Comparison of ENCODE assay signal across 1 cellular context in genomic region chr17:59520276-59520675, GRCh38.
TF ChIP-seq lines count a peak whose summit lies in the region.

No MANE protein-coding gene starts in this region.

TF ChIP-seq in HepG2, 621 proteins besides CTCF, POLR2A, EP300 and RAD21 (continued from another document):
- TF ChIP-seq AKNA (CRISPR knock-in tag; IDR thresholded peaks at IDR 0.05; ENCODE audit: borderline replicate concordance), result no peak
- no peak for TF ChIP-seq GATAD1 (CRISPR knock-in tag; IDR thresholded peaks at IDR 0.05)
- TF ChIP-seq HNF1A (IDR thresholded peaks at IDR 0.05; ENCODE audit: low read depth), result peak; percentile 49; the same call in 1 of the 2 replicates
- no peak for TF ChIP-seq HNF1A (CRISPR knock-in tag; IDR thresholded peaks at IDR 0.05; ENCODE audit: borderline replicate concordance)
- peak; percentile 49; the same call in 1 of the 2 replicates for TF ChIP-seq CEBPG (CRISPR knock-in tag; IDR thresholded peaks at IDR 0.05)
